Comparison of ENCODE assay signal across 8 cellular contexts in the genomic region with DNA sequence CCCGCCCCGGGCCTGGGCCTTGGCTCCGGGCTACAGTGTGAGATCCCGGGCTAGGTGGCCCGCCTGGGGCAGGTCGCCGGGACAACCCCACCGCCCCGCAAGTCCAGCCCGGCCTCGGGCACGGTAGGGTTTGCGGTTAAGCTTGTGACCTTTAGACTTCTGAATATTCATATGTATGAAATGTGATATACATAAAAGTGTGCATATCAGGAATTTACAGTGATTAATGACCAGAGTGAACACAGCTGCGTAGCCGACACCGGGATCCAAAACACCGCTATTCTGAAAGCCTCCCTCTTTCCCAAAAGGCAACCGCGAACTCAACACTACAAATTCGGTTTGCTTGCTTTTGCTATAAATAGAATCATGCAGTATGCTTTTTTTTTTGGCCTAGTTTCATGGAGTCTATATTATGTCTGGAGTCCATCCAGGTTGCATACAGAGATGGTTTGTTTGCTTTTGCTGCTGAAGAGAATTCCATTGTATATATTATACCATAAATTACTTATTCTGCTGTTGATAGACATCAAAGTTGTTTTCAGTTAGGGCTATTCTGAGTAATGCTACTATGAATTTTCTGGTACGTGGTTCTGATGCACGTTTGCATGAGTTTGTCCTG. TPM values are rescaled to one million over a fixed set of nuclear protein-coding genes. Genes with fewer than 3 reads are reported as not detected.
DNase-seq lines count a peak whose midpoint lies in the region; ATAC-seq, FAIRE-seq and TF ChIP-seq lines count a peak whose summit lies in the region.

No MANE protein-coding gene starts in this region.

- WGBS in neuronal stem cell (ENCODE audit: extremely low coverage in 2 of 2, insufficient read length in 2 of 2, insufficient replicate concordance in 1 of 2), 2 donors: no CpG with 5 or more reads among the region's 22 CpGs

- peaks cover 44% of the 10 kb centered on the region for H3K79me2 ChIP-seq in HCT116 (ENCODE audit: insufficient read depth, low read length)

- H3K27ac ChIP-seq in HCT116 (ENCODE audit: low read depth, low read length) (peak overlapping the region; percentile 96), neuronal stem cell (replicated peaks; ENCODE audit: low read length) (no peak overlapping the region)

- POLR2A ChIA-PET in HCT116 (lab: Charles Lee): no interaction called here

- CTCF ChIA-PET in HCT116 (lab: Charles Lee): no interaction called here

- H3K23ac ChIP-seq in neuronal stem cell (ENCODE audit: low read depth, low read length, poor library complexity): peak overlapping the region; percentile 98

- DNase-seq in HCT116 (ENCODE audit: low read depth, low spot score) (no peak), RPMI8226 (peak; percentile 63), erythroblast (lab: John Stamatoyannopoulos, UW) (no peak), neuronal stem cell (ENCODE audit: low spot score) (no peak), GM12891 (ENCODE audit: insufficient read length, low spot score) (no peak)

- TF ChIP-seq POLR2A in HCT116 (IDR thresholded peaks at IDR 0.05; ENCODE audit: borderline replicate concordance, extremely low read depth, insufficient read depth, insufficient read length) (no peak), erythroblast (IDR thresholded peaks at IDR 0.05; ENCODE audit: low read length) (peak; percentile 17), GM12891 (IDR thresholded peaks at IDR 0.05; ENCODE audit: low read depth, low read length) (no peak)

- no peak overlapping the region for H2BK5ac ChIP-seq in neuronal stem cell (ENCODE audit: low read length)

- H3K14ac ChIP-seq in neuronal stem cell (ENCODE audit: low read length): no peak overlapping the region

- peak overlapping the region; percentile 57 to 96 for H3K4me3 ChIP-seq in HCT116 (replicated peaks in 1 of 2; ENCODE audit: low read depth in 1 of 2, low read length in 2 of 2)
- peak overlapping the region; percentile 69 to 99 for H3K4me3 ChIP-seq in neuronal stem cell (ENCODE audit: low read length in 2 of 2)

- H3K4me2 ChIP-seq in HCT116 (ENCODE audit: low read length): peak overlapping the region; percentile 90
- peak overlapping the region; percentile 87 for H3K4me2 ChIP-seq in neuronal stem cell (ENCODE audit: insufficient read depth, low read length, poor library complexity, severe bottlenecking)

- no peaks in the 10 kb centered on the region for H3K9me2 ChIP-seq in HCT116 (ENCODE audit: insufficient read depth)

- peaks cover 6% of the 10 kb centered on the region for H3K79me1 ChIP-seq in neuronal stem cell (ENCODE audit: low read depth, low read length)

- no peak for TF ChIP-seq RAD21 in HCT116 (IDR thresholded peaks at IDR 0.05; ENCODE audit: low read depth)

- H3K27me3 ChIP-seq in HCT116 (ENCODE audit: insufficient read depth, low read length) (no peaks in the 10 kb centered on the region), neuronal stem cell (ENCODE audit: control insufficient read depth in 3 of 3, insufficient read depth in 3 of 3, low read depth in 1 of 3, low read length in 3 of 3) (no peaks in the 10 kb centered on the region)

- H2BK15ac ChIP-seq in neuronal stem cell (ENCODE audit: low read length): no peak overlapping the region

- RAD21 ChIA-PET in HCT116 (lab: Charles Lee; ENCODE audit: low non-redundant PET in 1 of 2, low total read pairs in 2 of 2, uncharacterized antibody in 2 of 2, unreplicated experiment in 2 of 2): no interaction called here

- no peak overlapping the region for H4K91ac ChIP-seq in neuronal stem cell (ENCODE audit: low read depth, low read length, poor library complexity)

- H2AFZ ChIP-seq in HCT116 (ENCODE audit: low read depth, low read length, poor library complexity, severe bottlenecking): peak overlapping the region; percentile 24
- peak overlapping the region; percentile 95 for H2AFZ ChIP-seq in neuronal stem cell (ENCODE audit: low read length)

- no peak for TF ChIP-seq CTCF in HCT116 (IDR thresholded peaks at IDR 0.05 in 2 of 3, conservative IDR thresholded peaks at IDR 0.05 in 1 of 3; ENCODE audit: borderline replicate concordance in 1 of 3, insufficient read depth in 1 of 3, low read depth in 2 of 3, low read length in 2 of 3)

- H3K36me3 ChIP-seq in HCT116 (ENCODE audit: control insufficient read depth in 1 of 2, insufficient read depth in 2 of 2, low read length in 2 of 2) (peaks cover 2 to 11% of the 10 kb centered on the region in 2 experiments; a peak in 2 of 4 replicates), neuronal stem cell (replicated peaks in 1 of 2; ENCODE audit: control insufficient read depth in 2 of 2, insufficient read depth in 2 of 2, low read length in 2 of 2) (peaks cover 0 to 27% of the 10 kb centered on the region in 2 donors)

- H3K9ac ChIP-seq in HCT116 (ENCODE audit: low read length) (peak overlapping the region; percentile 98), neuronal stem cell (ENCODE audit: low read depth, low read length, poor library complexity) (peak overlapping the region; percentile 92)

- H2BK120ac ChIP-seq in neuronal stem cell (ENCODE audit: low read depth, low read length): no peak overlapping the region

- FAIRE-seq in GM12891 (lab: Jason Lieb, UNC): no peak

- ATAC-seq in HCT116 (no peak), HG03039 (IDR thresholded peaks at IDR 0.05; ENCODE audit: unreplicated experiment) (no peak), GM21619 (IDR thresholded peaks at IDR 0.05; ENCODE audit: unreplicated experiment) (no peak), GM18873 (IDR thresholded peaks at IDR 0.05; ENCODE audit: low FRiP score, unreplicated experiment) (no peak)

- no peak overlapping the region for H4K8ac ChIP-seq in neuronal stem cell (ENCODE audit: low read depth, low read length)

- peaks cover 15 to 28% of the 10 kb centered on the region in 2 experiments for H3K4me1 ChIP-seq in HCT116 (ENCODE audit: control insufficient read depth in 1 of 2, insufficient read depth in 2 of 2, low read length in 2 of 2)
- H3K4me1 ChIP-seq in neuronal stem cell (ENCODE audit: control insufficient read depth in 2 of 2, insufficient read depth in 1 of 2, low read depth in 1 of 2, low read length in 2 of 2): peaks cover 6 to 12% of the 10 kb centered on the region in 2 donors

- H3K4ac ChIP-seq in neuronal stem cell (ENCODE audit: low read length): no peak overlapping the region

- peaks cover 30% of the 10 kb centered on the region; the same call in 1 of the 2 replicates for H4K20me1 ChIP-seq in HCT116 (ENCODE audit: insufficient read depth)

- H2AK5ac ChIP-seq in neuronal stem cell (ENCODE audit: low read depth, low read length): no peak overlapping the region

- no peak overlapping the region for H2BK12ac ChIP-seq in neuronal stem cell (ENCODE audit: low read length)

- H3K9me3 ChIP-seq in HCT116 (ENCODE audit: control insufficient read depth in 1 of 2, insufficient read depth in 1 of 2, low read depth in 1 of 2, low read length in 2 of 2): no peaks in the 10 kb centered on the region
- H3K9me3 ChIP-seq in neuronal stem cell (replicated peaks in 1 of 2; ENCODE audit: control insufficient read depth in 2 of 2, insufficient read depth in 1 of 2, low read depth in 1 of 2, low read length in 2 of 2): no peaks in the 10 kb centered on the region

- intact Hi-C loops in HCT116 (cut with micrococcal nuclease): no loop called here

- H3K18ac ChIP-seq in neuronal stem cell (ENCODE audit: low read length): peak overlapping the region; percentile 59

- BruUV-seq in HCT116 (replicated peaks; lab: Mats Ljungman, UMichigan): TSS peak; percentile 79

TF ChIP-seq in HCT116, 20 proteins besides CTCF, POLR2A, EP300 and RAD21 (continues in another document):
- TF ChIP-seq EZH2 (IDR thresholded peaks at IDR 0.05) (no peak), SIN3A (IDR thresholded peaks at IDR 0.05; ENCODE audit: low read depth) (no peak), ZFX (IDR thresholded peaks at IDR 0.05) (no peak), FOSL1 (IDR thresholded peaks at IDR 0.05; ENCODE audit: low read depth) (no peak), CEBPB (IDR thresholded peaks at IDR 0.05; ENCODE audit: low read depth) (no peak), EZH2phosphoT487 (IDR thresholded peaks at IDR 0.05; ENCODE audit: borderline replicate concordance) (no peak), ELF1 (IDR thresholded peaks at IDR 0.05; ENCODE audit: borderline replicate concordance, low read depth) (no peak), TCF7L2 (IDR thresholded peaks at IDR 0.05; ENCODE audit: borderline replicate concordance, extremely low read depth, insufficient read depth, insufficient read length) (no peak), EGR1 (IDR thresholded peaks at IDR 0.05; ENCODE audit: low read depth) (no peak), MAX (IDR thresholded peaks at IDR 0.05) (no peak)

TF ChIP-seq in GM12891, 5 proteins besides CTCF, POLR2A, EP300 and RAD21:
- TF ChIP-seq TAF1 (IDR thresholded peaks at IDR 0.05; ENCODE audit: low read depth, low read length) (no peak), POLR2AphosphoS5 (IDR thresholded peaks at IDR 0.05; ENCODE audit: low read depth, low read length) (no peak), POU2F2 (IDR thresholded peaks at IDR 0.05; ENCODE audit: low read depth, low read length) (no peak; the same call in 1 of the 2 replicates), SPI1 (IDR thresholded peaks at IDR 0.05; ENCODE audit: low read depth, low read length) (no peak), PAX5 (IDR thresholded peaks at IDR 0.05; ENCODE audit: insufficient read depth, low read length, severe bottlenecking) (no peak)

RNA-seq across cellular contexts. Expression of gene SNRPA1, which starts 0.7 kb away (rescaled TPM):
- total RNA-seq in HCT116 (2021; ENCODE audit: unreplicated experiment): 104 TPM
- polyA plus RNA-seq in HCT116 (2012): 54.3 and 64.9 TPM in 2 replicates
- polyA plus RNA-seq in neuronal stem cell (2013, experiment 1 of 2): 125 TPM
- 129 TPM for polyA plus RNA-seq in neuronal stem cell (2013, experiment 2 of 2)
- 93.7 TPM for polyA plus RNA-seq in GM12891 (2012; ENCODE audit: low read depth, missing spikeins)

RNA-seq across cellular contexts. Expression of gene SELENOS, which starts 18.4 kb away (rescaled TPM):
- 45.6 TPM for total RNA-seq in HCT116 (2021; ENCODE audit: unreplicated experiment)
- 41.6 and 53.8 TPM in 2 replicates for polyA plus RNA-seq in HCT116 (2012)
- polyA plus RNA-seq in neuronal stem cell (2013, experiment 1 of 2): 27.7 TPM
- polyA plus RNA-seq in neuronal stem cell (2013, experiment 2 of 2): 28.7 TPM
- polyA plus RNA-seq in GM12891 (2012; ENCODE audit: low read depth, missing spikeins): 18.3 TPM

RNA-seq across cellular contexts. Expression of gene CHSY1, which starts 43.9 kb away (rescaled TPM):
- 25.4 TPM for total RNA-seq in HCT116 (2021; ENCODE audit: unreplicated experiment)
- polyA plus RNA-seq in HCT116 (2012): 10.0 and 13.2 TPM in 2 replicates
- 21.2 TPM for polyA plus RNA-seq in neuronal stem cell (2013, experiment 1 of 2)
- polyA plus RNA-seq in neuronal stem cell (2013, experiment 2 of 2): 19.4 TPM
- polyA plus RNA-seq in GM12891 (2012; ENCODE audit: low read depth, missing spikeins): 5.6 TPM
